In genomic region chr9:71636143-71636839, GRCh38 we compare ENCODE assay signal across 23 cellular contexts.
"Had no signal": no experiment of that assay in that cellular context is flagged by ENCODE, and none has a peak within 500 bp of the region (broad histone marks: within the 10 kb centered on the region; RNA-seq: fewer than 3 reads in every experiment).

No MANE protein-coding gene starts in this region.

- H3K27me3 ChIP-seq: neutrophil, pancreas, testis, tibial artery, upper lobe of left lung had no signal

- H3K4me1 ChIP-seq: pancreas, testis, tibial artery had no signal

- ATAC-seq: effector memory CD8-positive, alpha-beta T cell; mucosa of descending colon; natural killer cell treated with Interleukin-12 subunit alpha and Interleukin-12 subunit beta and Interleukin-15 and Interleukin-18, amount 100 ng/mL, for 72 hours; pancreas; sciatic nerve; stimulated activated memory B cell treated with anti-CD40 and anti-IgM and Interleukin-4, amounts not matched to agents 10 μg/mL and 1 μg/mL and 100 μg/mL, for 72 hours; stimulated activated naive CD8-positive, alpha-beta T cell treated with anti-CD3 and anti-CD28 coated beads, Interleukin-15, Interleukin-2, amounts not matched to agents 100 U/mL and 50 U/mL, for 24 hours had no signal

- DNase-seq: cortex of kidney; effector memory CD8-positive, alpha-beta T cell; erythroblast; hypothalamus; mesenchymal stem cell; mucosa of descending colon; naive B cell; pancreas; stimulated activated CD4-positive, alpha-beta T cell treated with anti-CD3 and anti-CD28 coated beads, Interleukin-4, amount 100 ng/mL, for 4 hours; stimulated activated naive CD8-positive, alpha-beta T cell treated with anti-CD3 and anti-CD28 coated beads, Interleukin-15, Interleukin-2, amounts not matched to agents 100 U/mL and 50 U/mL, for 24 hours; substantia nigra; testis; tibial artery had no signal

- H3K36me3 ChIP-seq: neutrophil, pancreas, tibial artery, upper lobe of left lung had no signal

- H3K4me3 ChIP-seq: mucosa of descending colon, pancreas, smooth muscle cell, testis, tibial artery, upper lobe of left lung had no signal

- H3K9me3 ChIP-seq: mucosa of descending colon, neutrophil, pancreas, testis, tibial artery, upper lobe of left lung had no signal

- H3K4me2 ChIP-seq: smooth muscle cell had no signal

- FAIRE-seq: endometrium, frontal cortex, keratinocyte, pancreas, urothelium cell line had no signal

- H3K27ac ChIP-seq: neutrophil, pancreas, testis, tibial artery had no signal
